ENCODE assay signal across 9 cellular contexts in the genomic region with DNA sequence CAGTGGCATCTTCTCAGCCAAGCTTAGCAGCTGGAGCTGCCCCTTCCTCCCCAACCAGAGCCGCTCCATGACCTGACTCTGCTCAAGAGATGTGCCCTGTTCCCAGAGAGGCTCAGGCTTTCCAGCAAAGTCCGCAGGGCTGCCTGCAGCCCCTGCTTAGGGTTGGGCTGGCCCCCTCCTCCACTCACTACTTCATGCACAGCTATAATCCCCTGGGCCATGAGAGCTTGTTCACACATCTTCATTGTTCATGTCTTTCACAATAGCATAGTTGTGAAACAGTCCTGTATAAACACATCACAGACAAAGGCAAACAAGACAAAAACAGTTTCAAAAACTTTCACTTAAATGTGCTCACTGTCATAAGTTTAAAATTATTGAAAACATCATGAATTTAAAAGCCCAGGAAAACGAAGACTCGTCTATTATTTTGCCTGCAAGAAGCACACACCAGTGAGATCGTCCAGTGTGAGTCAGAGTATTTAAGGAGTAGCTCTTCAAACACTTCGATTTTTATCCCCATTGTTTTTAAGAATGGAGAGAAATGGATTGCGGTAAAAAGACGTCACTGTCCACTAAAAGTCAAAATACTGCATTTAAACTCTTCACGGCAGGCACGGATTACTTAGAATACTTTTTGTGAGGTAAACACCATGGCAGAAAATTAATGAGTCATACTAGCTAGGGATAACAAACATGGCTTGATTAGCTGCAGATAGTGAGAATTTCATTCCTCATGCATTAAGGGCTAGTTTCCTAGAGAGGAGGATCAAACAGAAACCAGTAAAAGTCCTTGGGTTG. TPM values are rescaled to one million over a fixed set of nuclear protein-coding genes. Genes with fewer than 3 reads are reported as not detected.
DNase-seq lines count a peak whose midpoint lies in the region; TF ChIP-seq lines count a peak whose summit lies in the region.
"Had no signal": no experiment of that assay in that cellular context is flagged by ENCODE, and none has a peak within 500 bp of the region (broad histone marks: within the 10 kb centered on the region; RNA-seq: fewer than 3 reads in every experiment).

No MANE protein-coding gene starts in this region.

- H3K4me2 ChIP-seq in mesenchymal stem cell (ENCODE audit: low read length, poor library complexity, severe bottlenecking) = no peak overlapping the region

- 44% methylated on average over 4 of the region's 10 CpGs for WGBS in mesenchymal stem cell

- H3K23ac ChIP-seq in mesenchymal stem cell (ENCODE audit: low read length in 2 of 2) = peak overlapping the region in 1 of 2 experiments; percentile 53

- no peak overlapping the region for H4K8ac ChIP-seq in mesenchymal stem cell (ENCODE audit: low read length)

- peak; percentile 40 for DNase-seq in A172 (ENCODE audit: low spot score)
- peak; percentile 27 to 58 for DNase-seq in HL-60 (ENCODE audit: low read depth in 1 of 2, low spot score in 1 of 2)
- DNase-seq in dermis blood vessel endothelial cell = peak; percentile 32
- DNase-seq in mesenchymal stem cell = peak; percentile 81
- DNase-seq in NCI-H1417 treated with DMSO at 0.1 percent for 48 hours (lab: John Stamatoyannopoulos, UW) = no peak
- no peak for DNase-seq in middle frontal gyrus (ENCODE audit: extremely low spot score, low spot score)
- DNase-seq in head of caudate nucleus = no peak
- DNase-seq in NCI-H510A treated with DMSO at 0.1 percent for 48 hours (lab: John Stamatoyannopoulos, UW) = no peak
- DNase-seq: stimulated activated CD4-positive, alpha-beta T cell treated with anti-CD3 and anti-CD28 coated beads, Interleukin-4, amount 100 ng/mL, for 1 hour had no signal

- no peak overlapping the region for H2BK15ac ChIP-seq in mesenchymal stem cell (ENCODE audit: low read depth, poor library complexity, severe bottlenecking)

- H2BK12ac ChIP-seq in mesenchymal stem cell (ENCODE audit: low read length in 2 of 2) = peak overlapping the region in 1 of 2 experiments; percentile 84

- H2BK5ac ChIP-seq in mesenchymal stem cell (ENCODE audit: low read depth, low read length, poor library complexity, severe bottlenecking) = no peak overlapping the region

- H3K27me3 ChIP-seq in HL-60 (ENCODE audit: insufficient read depth, poor library complexity, severe bottlenecking) = no peaks in the 10 kb centered on the region
- peaks cover 0 to 3% of the 10 kb centered on the region in 2 experiments for H3K27me3 ChIP-seq in mesenchymal stem cell (ENCODE audit: control insufficient read depth in 1 of 2, insufficient read depth in 1 of 2, low read length in 2 of 2)

- peak overlapping the region in 1 of 2 experiments; percentile 82 for H3K14ac ChIP-seq in mesenchymal stem cell (ENCODE audit: low read length in 2 of 2)

- no peak overlapping the region for H2AK5ac ChIP-seq in mesenchymal stem cell (ENCODE audit: low read length, severe bottlenecking)

- no peak for TF ChIP-seq CTCF in HL-60 (IDR thresholded peaks at IDR 0.05; ENCODE audit: insufficient read depth, low read length)

- H3K36me3 ChIP-seq in mesenchymal stem cell (ENCODE audit: control insufficient read depth in 1 of 2, insufficient read depth in 2 of 2, low read depth in 1 of 2, low read length in 2 of 2) = no peaks in the 10 kb centered on the region

- H3K4ac ChIP-seq in mesenchymal stem cell (ENCODE audit: low read depth in 1 of 2, low read length in 2 of 2) = peak overlapping the region; percentile 47 to 48

- no peak overlapping the region for H2BK120ac ChIP-seq in mesenchymal stem cell (ENCODE audit: low read depth, low read length)

- H3K79me1 ChIP-seq in mesenchymal stem cell (replicated peaks; ENCODE audit: low read length, poor library complexity, severe bottlenecking) = no peaks in the 10 kb centered on the region

- H3K9ac ChIP-seq in mesenchymal stem cell (ENCODE audit: low read length) = peak overlapping the region; percentile 64

- H3K9me3 ChIP-seq in mesenchymal stem cell (ENCODE audit: control insufficient read depth, low read length) = no peaks in the 10 kb centered on the region

- no peak overlapping the region for H3K4me3 ChIP-seq in HL-60 (replicated peaks; ENCODE audit: insufficient read depth, low read length)
- H3K4me3 ChIP-seq in mesenchymal stem cell (ENCODE audit: insufficient read depth in 1 of 2, low read depth in 1 of 2, low read length in 2 of 2) = peak overlapping the region in 1 of 2 experiments; percentile 57

- intact Hi-C loops in head of caudate nucleus (cut with DNase I) = no loop called here

- H4K91ac ChIP-seq in mesenchymal stem cell (ENCODE audit: low read length) = no peak overlapping the region

- peaks cover 21% of the 10 kb centered on the region for H3K4me1 ChIP-seq in mesenchymal stem cell (ENCODE audit: control insufficient read depth, insufficient read depth, low read depth, low read length)

- H3K27ac ChIP-seq in HL-60 (replicated peaks) = no peak overlapping the region
- H3K27ac ChIP-seq in mesenchymal stem cell (ENCODE audit: low read length, poor library complexity, severe bottlenecking) = no peak overlapping the region

- no peak overlapping the region for H2AFZ ChIP-seq in mesenchymal stem cell (ENCODE audit: low read depth, low read length)

- H3K18ac ChIP-seq in mesenchymal stem cell (ENCODE audit: low read depth in 1 of 2, low read length in 2 of 2) = peak overlapping the region; percentile 4 to 92

RNA-seq across cellular contexts. Expression of a gene that starts 40.7 kb away (rescaled TPM):
- 3.5 and 6.3 TPM in 2 replicates for total RNA-seq in A172 (2014; rRNA removed; shearing (Covaris generic))
- 1.0 and 3.6 TPM in 2 replicates for total RNA-seq in dermis blood vessel endothelial cell
- polyA plus RNA-seq in mesenchymal stem cell (2013, experiment 1 of 2) = 71.1 TPM
- 71.6 TPM for polyA plus RNA-seq in mesenchymal stem cell (2013, experiment 2 of 2)

Comparison
In these comparisons a context has a peak if more than half of its experiments do, and no peak if none do; other contexts are left out.
1. DNase-seq: peak in A172 (single experiment), HL-60 (2 of 2), dermis blood vessel endothelial cell (single experiment) and mesenchymal stem cell (single experiment); none in NCI-H1417 treated with DMSO at 0.1 percent for 48 hours (single experiment), middle frontal gyrus (single experiment), head of caudate nucleus (0 of 42) and NCI-H510A treated with DMSO at 0.1 percent for 48 hours (single experiment).